ENCODE assay signal across 10 cellular contexts in genomic region chr13:113186061-113186900, GRCh38. TPM values are rescaled to one million over a fixed set of nuclear protein-coding genes. Genes with fewer than 3 reads are reported as not detected.
DNase-seq lines count a peak whose midpoint lies in the region; ATAC-seq and TF ChIP-seq lines count a peak whose summit lies in the region.
"Had no signal": no experiment of that assay in that cellular context is flagged by ENCODE, and none has a peak within 500 bp of the region (broad histone marks: within the 10 kb centered on the region; RNA-seq: fewer than 3 reads in every experiment).

No MANE protein-coding gene starts in this region.

- no peak for TF ChIP-seq CTCF in dorsolateral prefrontal cortex (IDR thresholded peaks at IDR 0.05 in 54 of 56, conservative IDR thresholded peaks at IDR 0.05 in 2 of 56; ENCODE audit: low read depth in 1 of 56, partially characterized antibody in 56 of 56)
- no peak for TF ChIP-seq CTCF in vagina (IDR thresholded peaks at IDR 0.05)

- TF ChIP-seq POLR2A in vagina (IDR thresholded peaks at IDR 0.05), result no peak

- intact Hi-C loops in dorsolateral prefrontal cortex (cut with DNase I), result no loop called here
- intact Hi-C loops in vagina (cut with DNase I), result no loop called here

- no peaks in the 10 kb centered on the region for H3K27me3 ChIP-seq in dorsolateral prefrontal cortex
- no peaks in the 10 kb centered on the region for H3K27me3 ChIP-seq in vagina

- H3K9me3 ChIP-seq in vagina, result no peaks in the 10 kb centered on the region

- H3K4me3 ChIP-seq in dorsolateral prefrontal cortex, result peak overlapping the region in 8 of 59 donors; percentile 0 to 50 (median 32)
- H3K4me3 ChIP-seq in vagina, result no peak overlapping the region

- peak; percentile 66 for ATAC-seq in HG03095 (IDR thresholded peaks at IDR 0.05; ENCODE audit: unreplicated experiment)

- H3K27ac ChIP-seq in dorsolateral prefrontal cortex (peak overlapping the region in 50 of 59 donors; percentile 2 to 85 (median 68)), vagina (peak overlapping the region; percentile 76)

- no peaks in the 10 kb centered on the region for H3K4me1 ChIP-seq in vagina

- peaks cover 0 to 40% of the 10 kb centered on the region in 2 donors for H3K36me3 ChIP-seq in vagina

- peak; percentile 38 for DNase-seq in stimulated activated CD4-positive, alpha-beta T cell treated with anti-CD3 and anti-CD28 coated beads, Interleukin-4, amount 100 ng/mL, for 24 hours
- DNase-seq in stimulated activated CD4-positive, alpha-beta T cell treated with anti-CD3 and anti-CD28 coated beads, Interleukin-1b, Interleukin-23, amount 100 ng/mL, for 48 hours, result no peak
- DNase-seq in dorsolateral prefrontal cortex (no peak), vagina (ENCODE audit: extremely low spot score in 2 of 2) (no peak), globus pallidus (ENCODE audit: low spot score) (no peak), NCI-H1048 (lab: John Stamatoyannopoulos, UW) (no peak), NCI-H774 (lab: John Stamatoyannopoulos, UW) (no peak)

RNA-seq across cellular contexts. Expression of gene PCID2, which starts 22.2 kb away (rescaled TPM):
- 100 to 1,000 TPM in 1 of 120 experiments, 10 to 100 TPM in 119; 32.8 to 106 (median 48.0) TPM for total RNA-seq in dorsolateral prefrontal cortex
- total RNA-seq in vagina, result 44.9 TPM

RNA-seq across cellular contexts. Expression of gene CUL4A, which starts 23.1 kb away (rescaled TPM):
- total RNA-seq in dorsolateral prefrontal cortex (10 to 100 TPM; 32.7 to 59.3 (median 45.6) TPM), vagina (110 TPM)

RNA-seq across cellular contexts. Expression of gene PROZ, which starts 27.8 kb away (rescaled TPM):
- total RNA-seq in dorsolateral prefrontal cortex, result under 1 TPM in 6 of 120 experiments, not detected in 114; 0.24 to 0.48 (median 0.34) TPM
- total RNA-seq in vagina, result not detected
- total RNA-seq: Daoy, SK-MEL-5 had no signal
